ENCODE assay signal across 17 cellular contexts in genomic region chr13:41581884-41582547, GRCh38.
"Had no signal": no experiment of that assay in that cellular context is flagged by ENCODE, and none has a peak within 500 bp of the region (broad histone marks: within the 10 kb centered on the region; RNA-seq: fewer than 3 reads in every experiment).

No MANE protein-coding gene starts in this region.

- ATAC-seq: activated CD4-positive, CD25-positive, alpha-beta regulatory T cell treated with anti-CD3 and anti-CD28 coated beads, Interleukin-2, amount 50 U/mL, for 24 hours; stimulated activated memory B cell treated with anti-CD40 and anti-IgM and Interleukin-4, amounts not matched to agents 10 μg/mL and 1 μg/mL and 100 μg/mL, for 72 hours had no signal

- H3K4me1 ChIP-seq: vagina had no signal

- H2AFZ ChIP-seq: neural progenitor cell had no signal

- H3K27me3 ChIP-seq: esophagus muscularis mucosa, neural progenitor cell, ovary, tibial artery, vagina had no signal

- H3K27ac ChIP-seq: coronary artery, esophagus muscularis mucosa, neural progenitor cell, ovary, tibial artery, vagina had no signal

- H3K4me3 Mint-ChIP-seq: immature natural killer cell; neural progenitor cell; stimulated activated memory B cell treated with anti-CD40 and anti-IgM and Interleukin-4, amounts not matched to agents 10 μg/mL and 1 μg/mL and 100 μg/mL, for 72 hours had no signal

- H3K27me3 Mint-ChIP-seq: stimulated activated memory B cell treated with anti-CD40 and anti-IgM and Interleukin-4, amounts not matched to agents 10 μg/mL and 1 μg/mL and 100 μg/mL, for 72 hours had no signal

- H3K27ac Mint-ChIP-seq: immature natural killer cell; neural progenitor cell; stimulated activated memory B cell treated with anti-CD40 and anti-IgM and Interleukin-4, amounts not matched to agents 10 μg/mL and 1 μg/mL and 100 μg/mL, for 72 hours had no signal

- DNase-seq: activated naive CD4-positive, alpha-beta T cell treated with Interleukin-2 at 50 U/mL for 16 hours; activated T-cell treated with anti-CD3 and anti-CD28 coated beads for 4 hours; anterior cingulate cortex; caudate nucleus; effector CD4-positive, alpha-beta T cell; foreskin melanocyte; immature natural killer cell; midbrain; ovary; tibial artery had no signal

- H3K4me3 ChIP-seq: coronary artery, esophagus muscularis mucosa, lung, neural progenitor cell, ovary, tibial artery, vagina had no signal

- H3K9ac ChIP-seq: neural progenitor cell had no signal

- H3K9me3 Mint-ChIP-seq: immature natural killer cell; neural progenitor cell; stimulated activated memory B cell treated with anti-CD40 and anti-IgM and Interleukin-4, amounts not matched to agents 10 μg/mL and 1 μg/mL and 100 μg/mL, for 72 hours had no signal

- H3K36me3 ChIP-seq: neural progenitor cell, ovary, vagina had no signal

- H3K9me3 ChIP-seq: esophagus muscularis mucosa, ovary, tibial artery, vagina had no signal

- H3K4me2 ChIP-seq: neural progenitor cell had no signal
